Comparison of ENCODE assay signal across 6 cellular contexts in genomic region chr4:1236836-1237235, GRCh38. TPM values are rescaled to one million over a fixed set of nuclear protein-coding genes. Genes with fewer than 3 reads are reported as not detected.
DNase-seq lines count a peak whose midpoint lies in the region; ATAC-seq, FAIRE-seq and TF ChIP-seq lines count a peak whose summit lies in the region.
"Not testable (repeated sequence)": the region's sequence is repeated elsewhere in the genome, so short reads cannot be mapped to it uniquely, and the experiment has no call there.

No MANE protein-coding gene starts in this region.

- H3K4me1 ChIP-seq in kidney (ENCODE audit: control insufficient read depth in 1 of 2, insufficient read depth in 1 of 2, low read depth in 1 of 2, low read length in 2 of 2) (peaks cover 0 to 22% of the 10 kb centered on the region in 2 donors), upper lobe of right lung (peaks cover 21% of the 10 kb centered on the region)

- not testable (repeated sequence) for H3K4me1 Mint-ChIP-seq in CD14-positive monocyte

- not testable (repeated sequence) for ATAC-seq in upper lobe of right lung

- H3K4me3 ChIP-seq in coronary artery; kidney (ENCODE audit: low read length in 2 of 2); upper lobe of right lung: not testable (repeated sequence)

- not testable (repeated sequence) for H3K27ac ChIP-seq in coronary artery; kidney (ENCODE audit: low read depth in 2 of 2, low read length in 2 of 2); upper lobe of right lung

- H3K9me3 ChIP-seq in kidney (ENCODE audit: control insufficient read depth in 1 of 2, low read length in 2 of 2); upper lobe of right lung: not testable (repeated sequence)

- intact Hi-C loops in CD14-positive monocyte (cut with micrococcal nuclease); kidney (cut with DNase I); posterior vena cava (cut with DNase I); upper lobe of right lung (cut with DNase I): not testable (repeated sequence)

- not testable (repeated sequence) for H3K27ac Mint-ChIP-seq in CD14-positive monocyte

- H3K36me3 ChIP-seq in kidney (ENCODE audit: control insufficient read depth in 1 of 2, insufficient read depth in 2 of 2, low read length in 2 of 2) (peaks cover 10 to 35% of the 10 kb centered on the region in 2 donors), upper lobe of right lung (peaks cover 71% of the 10 kb centered on the region)

- H3K27me3 ChIP-seq in upper lobe of right lung: not testable (repeated sequence)

- not testable (repeated sequence) for H3K9me3 Mint-ChIP-seq in CD14-positive monocyte

- not testable (repeated sequence) for FAIRE-seq in kidney (lab: Jason Lieb, UNC)

- DNase-seq in CD14-positive monocyte (ENCODE audit: low spot score) (peak; percentile 32), coronary artery (ENCODE audit: low spot score) (peak; percentile 55), kidney (peak; percentile 26), posterior vena cava (ENCODE audit: low spot score) (peak; percentile 12), upper lobe of right lung (peak; percentile 21)
- peak; percentile 31 for DNase-seq in activated effector memory CD4-positive, alpha-beta T cell treated with anti-CD3 and anti-CD28 coated beads, Interleukin-2, amount 50 U/mL, for 16 hours

- peaks cover 59 to 77% of the 10 kb centered on the region in 2 donors for H3K36me3 Mint-ChIP-seq in CD14-positive monocyte

- H3K27me3 Mint-ChIP-seq in CD14-positive monocyte (ENCODE audit: low read depth in 3 of 3): not testable (repeated sequence)

- H3K4me3 Mint-ChIP-seq in CD14-positive monocyte: not testable (repeated sequence)

- not testable (repeated sequence) for H3K9ac ChIP-seq in kidney (ENCODE audit: low read length in 2 of 2)

- not testable (repeated sequence) for TF ChIP-seq CTCF in CD14-positive monocyte (IDR thresholded peaks at IDR 0.05); coronary artery (IDR thresholded peaks at IDR 0.05); kidney (IDR thresholded peaks at IDR 0.05; ENCODE audit: borderline replicate concordance, extremely low read depth, insufficient read depth); upper lobe of right lung (IDR thresholded peaks at IDR 0.05)

RNA-seq across cellular contexts. Expression of gene CTBP1, which starts 12.1 kb away (rescaled TPM):
- 10 to 100 TPM; 21.3 to 42.1 TPM for polyA plus RNA-seq in CD14-positive monocyte
- total RNA-seq in kidney: 170 TPM
- polyA plus RNA-seq in kidney (ENCODE audit: insufficient read depth, low read depth, low replicate concordance): 96.1 TPM
- total RNA-seq in posterior vena cava: 100 to 1,000 TPM; 109 to 113 TPM
- 169 TPM for total RNA-seq in upper lobe of right lung

RNA-seq across cellular contexts. Expression of gene MAEA, which starts 52.9 kb away (rescaled TPM):
- polyA plus RNA-seq in CD14-positive monocyte: 10 to 100 TPM; 34.3 to 37.7 TPM
- 75.2 TPM for total RNA-seq in kidney
- 65.0 TPM for polyA plus RNA-seq in kidney (ENCODE audit: insufficient read depth, low read depth, low replicate concordance)
- 10 to 100 TPM; 37.5 to 43.7 TPM for total RNA-seq in posterior vena cava
- 63.2 TPM for total RNA-seq in upper lobe of right lung
